ENCODE assay signal across 18 cellular contexts in genomic region chr13:24649685-24650038, GRCh38. TPM values are rescaled to one million over a fixed set of nuclear protein-coding genes. Genes with fewer than 3 reads are reported as not detected.
DNase-seq lines count a peak whose midpoint lies in the region; ATAC-seq and TF ChIP-seq lines count a peak whose summit lies in the region.
"Had no signal": no experiment of that assay in that cellular context is flagged by ENCODE, and none has a peak within 500 bp of the region (broad histone marks: within the 10 kb centered on the region; RNA-seq: fewer than 3 reads in every experiment).

No MANE protein-coding gene starts in this region.

- no TSS peak for BruUV-seq in MCF 10A (replicated peaks; lab: Mats Ljungman, UMichigan)

- DNase-seq in MCF 10A (ENCODE audit: unreplicated experiment) = no peak
- no peak for DNase-seq in breast epithelium (ENCODE audit: low spot score in 2 of 2)
- no peak for DNase-seq in activated naive CD8-positive, alpha-beta T cell treated with anti-CD3 and anti-CD28 coated beads, Interleukin-2, amount 50 U/mL, for 24 hours
- DNase-seq in mucosa of descending colon = no peak
- DNase-seq in omental fat pad (ENCODE audit: low spot score) = no peak
- no peak for DNase-seq in NCI-H187 treated with DMSO at 0.1 percent for 48 hours (lab: John Stamatoyannopoulos, UW)
- no peak for DNase-seq in SKM-1 treated with dmso at 0.1 percent for 144 hours (lab: John Stamatoyannopoulos, UW; ENCODE audit: unreplicated experiment)
- DNase-seq: activated CD4-positive, alpha-beta T cell treated with anti-CD3 and anti-CD28 coated beads for 1 hour; body of pancreas; erythroblast; NCI-H2081; NCI-H524; SHP77; stimulated activated naive CD4-positive, alpha-beta T cell had no signal

- H3K4me1 Mint-ChIP-seq in MCF 10A (ENCODE audit: insufficient read depth, unreplicated experiment) = no peaks in the 10 kb centered on the region
- H3K4me1 Mint-ChIP-seq in activated naive CD8-positive, alpha-beta T cell treated with anti-CD3 and anti-CD28 coated beads, Interleukin-2, amount 50 U/mL, for 24 hours = peaks cover 12% of the 10 kb centered on the region
- H3K4me1 Mint-ChIP-seq: activated naive CD4-positive, alpha-beta T cell treated with anti-CD3 and anti-CD28 coated beads, Interleukin-2, amount 50 U/mL, for 24 hours had no signal

- H3K27me3 ChIP-seq in breast epithelium = no peaks in the 10 kb centered on the region
- H3K27me3 ChIP-seq: body of pancreas had no signal

- H3K27ac Mint-ChIP-seq in MCF 10A (ENCODE audit: low read depth, unreplicated experiment) = peak overlapping the region; percentile 79
- no peak overlapping the region for H3K27ac Mint-ChIP-seq in activated naive CD8-positive, alpha-beta T cell treated with anti-CD3 and anti-CD28 coated beads, Interleukin-2, amount 50 U/mL, for 24 hours
- H3K27ac Mint-ChIP-seq: activated naive CD4-positive, alpha-beta T cell treated with anti-CD3 and anti-CD28 coated beads, Interleukin-2, amount 50 U/mL, for 24 hours had no signal

- CTCF ChIA-PET in MCF 10A (lab: Yijun Ruan, JAX) = interaction anchor here (0.6 to 0.7 kb wide), 2 partner anchors 22 to 357 kb away, joined by 3 to 4 read pairs; no protein-coding TSS in a partner anchor

- no peak overlapping the region for H3K4me3 Mint-ChIP-seq in MCF 10A (ENCODE audit: unreplicated experiment)
- H3K4me3 Mint-ChIP-seq in activated naive CD8-positive, alpha-beta T cell treated with anti-CD3 and anti-CD28 coated beads, Interleukin-2, amount 50 U/mL, for 24 hours = no peak overlapping the region
- H3K4me3 Mint-ChIP-seq: activated naive CD4-positive, alpha-beta T cell treated with anti-CD3 and anti-CD28 coated beads, Interleukin-2, amount 50 U/mL, for 24 hours had no signal

- POLR2A ChIA-PET in MCF 10A (lab: Yijun Ruan, JAX) = interaction anchor here (1.0 to 1.5 kb wide), 2 partner anchors 9 to 22 kb away, joined by 3 to 6 read pairs; no protein-coding TSS in a partner anchor

- H3K9me3 Mint-ChIP-seq in MCF 10A (ENCODE audit: unreplicated experiment) = no peaks in the 10 kb centered on the region
- H3K9me3 Mint-ChIP-seq in activated naive CD8-positive, alpha-beta T cell treated with anti-CD3 and anti-CD28 coated beads, Interleukin-2, amount 50 U/mL, for 24 hours = no peaks in the 10 kb centered on the region
- H3K9me3 Mint-ChIP-seq: activated naive CD4-positive, alpha-beta T cell treated with anti-CD3 and anti-CD28 coated beads, Interleukin-2, amount 50 U/mL, for 24 hours had no signal

- H3K36me3 Mint-ChIP-seq in MCF 10A (ENCODE audit: insufficient read depth, unreplicated experiment) = no peaks in the 10 kb centered on the region
- no peaks in the 10 kb centered on the region for H3K36me3 Mint-ChIP-seq in activated naive CD8-positive, alpha-beta T cell treated with anti-CD3 and anti-CD28 coated beads, Interleukin-2, amount 50 U/mL, for 24 hours (ENCODE audit: low read depth)
- H3K36me3 Mint-ChIP-seq: activated naive CD4-positive, alpha-beta T cell treated with anti-CD3 and anti-CD28 coated beads, Interleukin-2, amount 50 U/mL, for 24 hours had no signal

- no peaks in the 10 kb centered on the region for H3K9me3 ChIP-seq in breast epithelium
- no peaks in the 10 kb centered on the region for H3K9me3 ChIP-seq in mucosa of descending colon
- H3K9me3 ChIP-seq: body of pancreas had no signal

- no peaks in the 10 kb centered on the region for H3K27me3 Mint-ChIP-seq in MCF 10A (ENCODE audit: insufficient read depth, unreplicated experiment)
- peaks cover 13% of the 10 kb centered on the region for H3K27me3 Mint-ChIP-seq in activated naive CD8-positive, alpha-beta T cell treated with anti-CD3 and anti-CD28 coated beads, Interleukin-2, amount 50 U/mL, for 24 hours

- H3K4me1 ChIP-seq in breast epithelium (no peaks in the 10 kb centered on the region), mucosa of descending colon (ENCODE audit: low read depth) (peaks cover 6% of the 10 kb centered on the region)

- ATAC-seq in activated naive CD8-positive, alpha-beta T cell treated with anti-CD3 and anti-CD28 coated beads, Interleukin-2, amount 50 U/mL, for 24 hours = peak; percentile 5
- ATAC-seq in mucosa of descending colon = peak; percentile 42
- no peak for ATAC-seq in omental fat pad (ENCODE audit: low FRiP score)
- no peak for ATAC-seq in HG02642 (IDR thresholded peaks at IDR 0.05; ENCODE audit: poor library complexity, unreplicated experiment)
- ATAC-seq: body of pancreas had no signal

- TF ChIP-seq CTCF in MCF 10A (IDR thresholded peaks at IDR 0.05; ENCODE audit: unreplicated experiment) = no peak
- TF ChIP-seq CTCF in breast epithelium (IDR thresholded peaks at IDR 0.05) = no peak
- no peak for TF ChIP-seq CTCF in mucosa of descending colon (IDR thresholded peaks at IDR 0.05)
- no peak for TF ChIP-seq CTCF in omental fat pad (IDR thresholded peaks at IDR 0.05)

- H3K4me3 ChIP-seq in breast epithelium (no peak overlapping the region), mucosa of descending colon (no peak overlapping the region)
- H3K4me3 ChIP-seq: body of pancreas had no signal

- H3K27ac ChIP-seq in breast epithelium = no peak overlapping the region
- H3K27ac ChIP-seq: body of pancreas had no signal

- no peak for TF ChIP-seq POLR2A in breast epithelium (IDR thresholded peaks at IDR 0.05)

- intact Hi-C loops in MCF 10A (cut with micrococcal nuclease) = no loop called here
- intact Hi-C loops in breast epithelium (cut with DNase I; ENCODE audit: low total_unique reads) = loop anchor here (2.0 kb wide), 1 partner anchor 53 kb away; no protein-coding TSS in a partner anchor
- intact Hi-C loops in mucosa of descending colon (cut with DNase I, micrococcal nuclease) = no loop called here

- H3K36me3 ChIP-seq in breast epithelium (no peaks in the 10 kb centered on the region), mucosa of descending colon (ENCODE audit: low read depth) (no peaks in the 10 kb centered on the region)

RNA-seq across cellular contexts. Expression of gene ATP12A, which starts 30.5 kb away (rescaled TPM):
- not detected in 2 replicates for total RNA-seq in MCF 10A (2022)
- not detected for total RNA-seq in breast epithelium
- total RNA-seq in mucosa of descending colon = not detected
- not detected for total RNA-seq in omental fat pad
- total RNA-seq: glomerular endothelial cell, lung microvascular endothelial cell had no signal

Comparison
In these comparisons a context has a peak if more than half of its experiments do, and no peak if none do; other contexts are left out.
1. ATAC-seq: peak in activated naive CD8-positive, alpha-beta T cell treated with anti-CD3 and anti-CD28 coated beads, Interleukin-2, amount 50 U/mL, for 24 hours (single experiment) and mucosa of descending colon (single experiment); none in omental fat pad (single experiment) and HG02642 (single experiment).